In genomic region chr12:109899345-109899744, GRCh38 we compare ENCODE assay signal across 8 cellular contexts. TPM values are rescaled to one million over a fixed set of nuclear protein-coding genes. Genes with fewer than 3 reads are reported as not detected.
A peak's percentile ranks its signal among the peaks of the same experiment; 100 is the strongest.
DNase-seq lines count a peak whose midpoint lies in the region; ATAC-seq and TF ChIP-seq lines count a peak whose summit lies in the region.
"Not testable (repeated sequence)": the region's sequence is repeated elsewhere in the genome, so short reads cannot be mapped to it uniquely, and the experiment has no call there.

No MANE protein-coding gene starts in this region.

- H3K9me3 Mint-ChIP-seq in activated T-helper 2 cell treated with anti-CD3 and anti-CD28 coated beads, Interferon-gamma antibody, Interleukin-2, Interleukin-4, amounts not matched to agents 10 μg/mL and 5 μg/mL and 100 μg/mL, durations not matched to agents 14 hours and 24 hours and 36 hours; dendritic cell treated with granulocyte-macrophage colony-stimulating factor and Interleukin-4, amounts not matched to agents 40 ng/mL and 50 ng/mL, for 4 days; natural killer cell treated with Interleukin-12 subunit alpha and Interleukin-12 subunit beta and Interleukin-15 and Interleukin-18, amount 100 ng/mL, for 72 hours: not testable (repeated sequence)

- peaks cover 15% of the 10 kb centered on the region for H3K4me1 Mint-ChIP-seq in activated T-helper 2 cell treated with anti-CD3 and anti-CD28 coated beads, Interferon-gamma antibody, Interleukin-2, Interleukin-4, amounts not matched to agents 10 μg/mL and 5 μg/mL and 100 μg/mL, durations not matched to agents 14 hours and 24 hours and 36 hours (ENCODE audit: low read depth)
- H3K4me1 Mint-ChIP-seq in dendritic cell treated with granulocyte-macrophage colony-stimulating factor and Interleukin-4, amounts not matched to agents 40 ng/mL and 50 ng/mL, for 4 days (ENCODE audit: low read depth) = peaks cover 24% of the 10 kb centered on the region
- peaks cover 15 to 25% of the 10 kb centered on the region in 2 donors for H3K4me1 Mint-ChIP-seq in natural killer cell treated with Interleukin-12 subunit alpha and Interleukin-12 subunit beta and Interleukin-15 and Interleukin-18, amount 100 ng/mL, for 72 hours (ENCODE audit: low read depth in 2 of 2)

- ATAC-seq in natural killer cell treated with Interleukin-12 subunit alpha and Interleukin-12 subunit beta and Interleukin-15 and Interleukin-18, amount 100 ng/mL, for 72 hours = not testable (repeated sequence)

- peak overlapping the region; percentile 86 for H3K27ac ChIP-seq in AG04450 (ENCODE audit: low read depth, low read length)
- not testable (repeated sequence) for H3K27ac ChIP-seq in SJCRH30
- H3K27ac ChIP-seq in left ventricle myocardium inferior (replicated peaks) = peak overlapping the region; percentile 80
- H3K27ac ChIP-seq in skin epidermis = peak overlapping the region in 19 of 21 experiments; percentile 79 to 95 (median 89)

- H3K4me1 ChIP-seq in HAP-1 (peaks cover 18% of the 10 kb centered on the region), left ventricle myocardium inferior (peaks cover 27% of the 10 kb centered on the region)
- H3K4me1 ChIP-seq in SJCRH30 = not testable (repeated sequence)

- in situ Hi-C loops in HAP-1 (cut with MboI; ENCODE audit: low sequenced_read_pairs) = not testable (repeated sequence)

- not testable (repeated sequence) for H3K27me3 ChIP-seq in AG04450 (ENCODE audit: control insufficient read depth, insufficient read depth, low read length); HAP-1 (ENCODE audit: low read depth); SJCRH30; left ventricle myocardium inferior (ENCODE audit: low read depth)

- intact Hi-C loops in activated T-helper 2 cell treated with anti-CD3 and anti-CD28 coated beads, Interferon-gamma antibody, Interleukin-2, Interleukin-4, amounts not matched to agents 10 μg/mL and 5 μg/mL and 100 μg/mL, durations not matched to agents 14 hours and 24 hours and 36 hours (cut with micrococcal nuclease); dendritic cell treated with granulocyte-macrophage colony-stimulating factor and Interleukin-4, amounts not matched to agents 40 ng/mL and 50 ng/mL, for 4 days (cut with micrococcal nuclease); left ventricle myocardium inferior (cut with micrococcal nuclease): not testable (repeated sequence)

- not testable (repeated sequence) for H3K27ac Mint-ChIP-seq in activated T-helper 2 cell treated with anti-CD3 and anti-CD28 coated beads, Interferon-gamma antibody, Interleukin-2, Interleukin-4, amounts not matched to agents 10 μg/mL and 5 μg/mL and 100 μg/mL, durations not matched to agents 14 hours and 24 hours and 36 hours
- peak overlapping the region; percentile 94 for H3K27ac Mint-ChIP-seq in dendritic cell treated with granulocyte-macrophage colony-stimulating factor and Interleukin-4, amounts not matched to agents 40 ng/mL and 50 ng/mL, for 4 days
- peak overlapping the region; percentile 99 for H3K27ac Mint-ChIP-seq in natural killer cell treated with Interleukin-12 subunit alpha and Interleukin-12 subunit beta and Interleukin-15 and Interleukin-18, amount 100 ng/mL, for 72 hours

- TF ChIP-seq CTCF in AG04450 (IDR thresholded peaks at IDR 0.05; ENCODE audit: low read depth, low read length); left ventricle myocardium inferior (IDR thresholded peaks at IDR 0.05; ENCODE audit: borderline replicate concordance): not testable (repeated sequence)

- H3K27me3 Mint-ChIP-seq in activated T-helper 2 cell treated with anti-CD3 and anti-CD28 coated beads, Interferon-gamma antibody, Interleukin-2, Interleukin-4, amounts not matched to agents 10 μg/mL and 5 μg/mL and 100 μg/mL, durations not matched to agents 14 hours and 24 hours and 36 hours (ENCODE audit: low read depth); dendritic cell treated with granulocyte-macrophage colony-stimulating factor and Interleukin-4, amounts not matched to agents 40 ng/mL and 50 ng/mL, for 4 days; natural killer cell treated with Interleukin-12 subunit alpha and Interleukin-12 subunit beta and Interleukin-15 and Interleukin-18, amount 100 ng/mL, for 72 hours: not testable (repeated sequence)

- DNase-seq in AG04450 (ENCODE audit: low read depth, low spot score); HAP-1 (ENCODE audit: low spot score in 2 of 2); SJCRH30; activated T-helper 2 cell treated with anti-CD3 and anti-CD28 coated beads, Interferon-gamma antibody, Interleukin-2, Interleukin-4, amounts not matched to agents 10 μg/mL and 5 μg/mL and 100 μg/mL, durations not matched to agents 14 hours and 24 hours and 36 hours (ENCODE audit: low spot score); left ventricle myocardium inferior; natural killer cell treated with Interleukin-12 subunit alpha and Interleukin-12 subunit beta and Interleukin-15 and Interleukin-18, amount 100 ng/mL, for 72 hours (ENCODE audit: low spot score): not testable (repeated sequence)

- peaks cover 12% of the 10 kb centered on the region for H3K36me3 Mint-ChIP-seq in activated T-helper 2 cell treated with anti-CD3 and anti-CD28 coated beads, Interferon-gamma antibody, Interleukin-2, Interleukin-4, amounts not matched to agents 10 μg/mL and 5 μg/mL and 100 μg/mL, durations not matched to agents 14 hours and 24 hours and 36 hours (ENCODE audit: low read depth)
- H3K36me3 Mint-ChIP-seq in dendritic cell treated with granulocyte-macrophage colony-stimulating factor and Interleukin-4, amounts not matched to agents 40 ng/mL and 50 ng/mL, for 4 days (ENCODE audit: low read depth) = peaks cover 26% of the 10 kb centered on the region
- not testable (repeated sequence) for H3K36me3 Mint-ChIP-seq in natural killer cell treated with Interleukin-12 subunit alpha and Interleukin-12 subunit beta and Interleukin-15 and Interleukin-18, amount 100 ng/mL, for 72 hours

- H3K36me3 ChIP-seq in HAP-1 (replicated peaks) = peaks cover 15% of the 10 kb centered on the region
- H3K36me3 ChIP-seq in SJCRH30 = not testable (repeated sequence)
- H3K36me3 ChIP-seq in left ventricle myocardium inferior = peaks cover 15% of the 10 kb centered on the region

- H3K4me3 ChIP-seq in AG04450 (ENCODE audit: low read depth, low read length) (peak overlapping the region; percentile 83), HAP-1 (peak overlapping the region; percentile 60; the same call in 1 of the 2 replicates), SJCRH30 (peak overlapping the region; percentile 74), left ventricle myocardium inferior (peak overlapping the region; percentile 78), skin epidermis (peak overlapping the region in 4 of 7 experiments; percentile 51 to 83 (median 68))

- POLR2A ChIA-PET in AG04450 (lab: Yijun Ruan, JAX) = not testable (repeated sequence)

- CTCF ChIA-PET in AG04450 (lab: Charles Lee) = not testable (repeated sequence)

- H3K9me3 ChIP-seq in AG04450 (ENCODE audit: control insufficient read depth, insufficient read depth, low read length); HAP-1; SJCRH30 (replicated peaks); left ventricle myocardium inferior (replicated peaks): not testable (repeated sequence)

- H3K4me3 Mint-ChIP-seq in activated T-helper 2 cell treated with anti-CD3 and anti-CD28 coated beads, Interferon-gamma antibody, Interleukin-2, Interleukin-4, amounts not matched to agents 10 μg/mL and 5 μg/mL and 100 μg/mL, durations not matched to agents 14 hours and 24 hours and 36 hours (ENCODE audit: low read depth) = peak overlapping the region; percentile 42
- not testable (repeated sequence) for H3K4me3 Mint-ChIP-seq in dendritic cell treated with granulocyte-macrophage colony-stimulating factor and Interleukin-4, amounts not matched to agents 40 ng/mL and 50 ng/mL, for 4 days
- H3K4me3 Mint-ChIP-seq in natural killer cell treated with Interleukin-12 subunit alpha and Interleukin-12 subunit beta and Interleukin-15 and Interleukin-18, amount 100 ng/mL, for 72 hours = peak overlapping the region; percentile 100

RNA-seq across cellular contexts. Expression of gene TCHP, which starts 0.7 kb away (rescaled TPM):
- 7.6 and 9.1 TPM in 2 replicates for polyA plus RNA-seq in AG04450 (2011; rRNA removed)
- 4.5 and 6.4 TPM in 2 replicates for polyA minus RNA-seq in AG04450 (2011; rRNA and poly(A)+ RNA removed)
- total RNA-seq in SJCRH30 (2014; rRNA removed; shearing (Covaris generic)) = 19.0 and 21.1 TPM in 2 replicates
- total RNA-seq in activated T-helper 2 cell treated with anti-CD3 and anti-CD28 coated beads, Interferon-gamma antibody, Interleukin-2, Interleukin-4, amounts not matched to agents 10 μg/mL and 5 μg/mL and 100 μg/mL, durations not matched to agents 14 hours and 24 hours and 36 hours = 26.0 and 32.6 TPM in 2 replicates
- total RNA-seq in left ventricle myocardium inferior = 10.4 TPM
- 10 to 100 TPM; 20.5 to 31.1 TPM for total RNA-seq in natural killer cell treated with Interleukin-12 subunit alpha and Interleukin-12 subunit beta and Interleukin-15 and Interleukin-18, amount 100 ng/mL, for 72 hours

RNA-seq across cellular contexts. Expression of gene GLTP, which starts 19.0 kb away (rescaled TPM):
- polyA plus RNA-seq in AG04450 (2011; rRNA removed) = 28.8 and 30.3 TPM in 2 replicates
- 63.5 and 102 TPM in 2 replicates for polyA minus RNA-seq in AG04450 (2011; rRNA and poly(A)+ RNA removed)
- 37.4 and 39.9 TPM in 2 replicates for total RNA-seq in SJCRH30 (2014; rRNA removed; shearing (Covaris generic))
- total RNA-seq in activated T-helper 2 cell treated with anti-CD3 and anti-CD28 coated beads, Interferon-gamma antibody, Interleukin-2, Interleukin-4, amounts not matched to agents 10 μg/mL and 5 μg/mL and 100 μg/mL, durations not matched to agents 14 hours and 24 hours and 36 hours = 26.6 and 27.2 TPM in 2 replicates
- 20.0 TPM for total RNA-seq in left ventricle myocardium inferior
- 10 to 100 TPM; 29.7 to 31.2 TPM for total RNA-seq in natural killer cell treated with Interleukin-12 subunit alpha and Interleukin-12 subunit beta and Interleukin-15 and Interleukin-18, amount 100 ng/mL, for 72 hours
